12 cellular contexts compared by ENCODE assay signal in the genomic region with DNA sequence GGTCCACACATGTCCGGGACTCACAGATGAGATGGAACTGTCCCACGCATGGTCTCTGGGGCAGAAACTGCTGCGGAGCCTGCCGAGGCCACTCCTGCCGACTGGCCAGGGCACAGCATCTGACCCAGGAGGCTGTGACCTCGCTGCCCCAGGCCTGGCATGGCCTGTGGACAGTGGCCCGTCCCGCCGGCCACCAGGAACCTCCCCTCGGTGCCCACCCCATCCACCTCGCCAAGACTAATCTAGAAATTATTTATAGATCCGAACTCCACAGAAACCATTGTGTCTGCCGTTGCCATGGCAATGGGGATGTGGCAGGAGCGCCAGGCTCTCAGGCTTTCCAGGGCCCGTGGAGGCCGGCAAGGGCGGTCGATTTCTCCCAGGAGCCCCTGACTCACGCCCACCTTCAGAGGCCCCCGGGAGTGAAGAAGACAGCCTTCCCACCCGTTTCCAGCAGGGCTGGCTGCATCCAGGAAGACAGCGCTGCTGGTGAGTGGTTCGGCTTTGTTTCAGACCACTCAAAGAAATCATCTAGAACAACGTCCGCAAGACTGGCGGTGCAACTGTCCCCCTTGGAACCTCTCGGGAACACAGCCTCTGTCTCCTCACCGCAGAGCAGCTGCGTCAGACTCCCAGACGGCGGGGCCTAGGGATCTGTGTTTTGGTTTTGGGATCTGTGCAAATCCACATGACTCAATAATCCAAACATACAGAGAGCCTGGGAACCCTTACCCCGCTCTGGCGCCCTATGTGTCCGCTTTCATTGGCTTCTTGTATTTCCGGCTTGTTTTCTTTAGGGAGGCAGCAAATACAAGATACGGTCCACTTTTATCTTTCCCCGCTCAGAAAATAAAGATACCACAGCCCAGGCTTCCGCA. TPM values are rescaled to one million over a fixed set of nuclear protein-coding genes. Genes with fewer than 3 reads are reported as not detected.
A peak's percentile ranks its signal among the peaks of the same experiment; 100 is the strongest.
DNase-seq lines count a peak whose midpoint lies in the region; ATAC-seq and TF ChIP-seq lines count a peak whose summit lies in the region.
"Had no signal": no experiment of that assay in that cellular context is flagged by ENCODE, and none has a peak within 500 bp of the region (broad histone marks: within the 10 kb centered on the region; RNA-seq: fewer than 3 reads in every experiment).

No MANE protein-coding gene starts in this region.

- H3K4ac ChIP-seq in H9 (ENCODE audit: low read depth, low read length) = no peak overlapping the region

- no peak overlapping the region for H2AK5ac ChIP-seq in H9 (ENCODE audit: insufficient read length, low read length)

- H3K79me2 ChIP-seq in ACC112 (ENCODE audit: control insufficient read depth, insufficient read depth, low read length, unreplicated experiment) (no peaks in the 10 kb centered on the region), H9 (ENCODE audit: insufficient read depth, low read length) (no peaks in the 10 kb centered on the region)

- DNase-seq in NCI-H1092 (lab: John Stamatoyannopoulos, UW) (peak; percentile 47), H9 (no peak), NOMO-1 (lab: John Stamatoyannopoulos, UW; ENCODE audit: unreplicated experiment in 2 of 2) (no peak), NCI-H2081 (lab: John Stamatoyannopoulos, UW) (no peak)
- DNase-seq: activated T-cell treated with anti-CD3 and anti-CD28 coated beads, Interleukin-2, amount 50 U/mL, for 4 hours; COR-L47; stimulated activated CD4-positive, alpha-beta T cell treated with anti-CD3 and anti-CD28 coated beads, Interleukin-4, amount 100 ng/mL, for 24 hours had no signal

- H3K9ac ChIP-seq in H9 (ENCODE audit: extremely low read depth, insufficient read length, low read length) = no peak overlapping the region

- no peak overlapping the region for H3K56ac ChIP-seq in H9 (ENCODE audit: insufficient read length, low read depth, low read length)

- H3T11ph ChIP-seq in H9 (ENCODE audit: low read length) = no peak overlapping the region

- peak overlapping the region; percentile 64 for H3K27ac ChIP-seq in ACC112 (ENCODE audit: low read depth, low read length)
- H3K27ac ChIP-seq in ectodermal cell (ENCODE audit: insufficient read depth, low read depth, low read length, poor library complexity, severe bottlenecking) = peak overlapping the region; percentile 53
- peak overlapping the region; percentile 39 for H3K27ac ChIP-seq in muscle layer of duodenum (ENCODE audit: low read length)
- H3K27ac ChIP-seq in H9 (ENCODE audit: insufficient read length, low read depth, low read length) = no peak overlapping the region

- H2BK20ac ChIP-seq in H9 (ENCODE audit: low read depth, low read length, poor library complexity, severe bottlenecking) = no peak overlapping the region

- H4K20me1 ChIP-seq in H9 (ENCODE audit: control insufficient read depth, insufficient read depth, insufficient read length) = no peaks in the 10 kb centered on the region

- H4K5ac ChIP-seq in H9 (ENCODE audit: insufficient read length, low read depth, low read length) = no peak overlapping the region

- no peak overlapping the region for H2BK5ac ChIP-seq in H9 (ENCODE audit: insufficient read length, low read length)

- no peak overlapping the region for H3K27ac Mint-ChIP-seq in H9

- no peaks in the 10 kb centered on the region for H3K79me1 ChIP-seq in H9 (ENCODE audit: insufficient read depth, low read depth, low read length, poor library complexity, severe bottlenecking)

- no peak for ATAC-seq in GM18520 (IDR thresholded peaks at IDR 0.05; ENCODE audit: unreplicated experiment)
- ATAC-seq: activated T-cell treated with anti-CD3 and anti-CD28 coated beads, Interleukin-2, amount 50 U/mL, for 4 hours; Panc1 had no signal

- H2BK120ac ChIP-seq in H9 (ENCODE audit: low read depth, low read length, poor library complexity, severe bottlenecking) = no peak overlapping the region

- H4K91ac ChIP-seq in H9 (ENCODE audit: insufficient read length, low read depth, low read length) = no peak overlapping the region

- H3K4me1 ChIP-seq in ACC112 (ENCODE audit: control insufficient read depth, insufficient read depth, low read length, unreplicated experiment) (peaks cover 28% of the 10 kb centered on the region), ectodermal cell (ENCODE audit: control insufficient read depth, insufficient read depth, low read length) (peaks cover 29% of the 10 kb centered on the region), muscle layer of duodenum (ENCODE audit: control insufficient read depth in 1 of 2, insufficient read depth in 2 of 2, low read length in 2 of 2) (peaks cover 0 to 20% of the 10 kb centered on the region in 2 donors), H9 (ENCODE audit: insufficient read depth, low read length) (peaks cover 2% of the 10 kb centered on the region; the same call in 1 of the 2 replicates)

- peaks cover 7 to 18% of the 10 kb centered on the region in 2 experiments for H3K9me3 Mint-ChIP-seq in H9

- peaks cover 24 to 27% of the 10 kb centered on the region in 2 experiments for H3K4me1 Mint-ChIP-seq in H9

- no peak overlapping the region for H3K18ac ChIP-seq in H9 (ENCODE audit: insufficient read length, low read depth, low read length)

- no peak overlapping the region for H2BK12ac ChIP-seq in H9 (ENCODE audit: insufficient read length, low read depth, low read length)

- H2BK15ac ChIP-seq in H9 (ENCODE audit: low read depth, low read length) = no peak overlapping the region

- no peaks in the 10 kb centered on the region for H3K27me3 ChIP-seq in ACC112 (ENCODE audit: insufficient read depth, low read length)
- no peaks in the 10 kb centered on the region for H3K27me3 ChIP-seq in ectodermal cell (ENCODE audit: control insufficient read depth, insufficient read depth, low read length, poor library complexity, severe bottlenecking)
- no peaks in the 10 kb centered on the region for H3K27me3 ChIP-seq in muscle layer of duodenum (ENCODE audit: low read depth, low read length)
- H3K27me3 ChIP-seq in H9 (ENCODE audit: insufficient read depth, low read length) = no peaks in the 10 kb centered on the region

- 84 to 85% methylated on average over 38 of the region's 38 CpGs for WGBS in ectodermal cell, 2 experiments
- no CpG with 5 or more reads among the region's 38 CpGs for whole genome bisulfite sequencing in H9 (ENCODE audit: extremely low coverage, insufficient read length, low lambda C conversion rate)

- no peaks in the 10 kb centered on the region for H3K23me2 ChIP-seq in H9 (ENCODE audit: insufficient read length, low read depth, low read length, poor library complexity, severe bottlenecking)

- no peak overlapping the region for H3K4me2 ChIP-seq in H9 (ENCODE audit: insufficient read depth, insufficient read length, low read length)

- H3K4me3 Mint-ChIP-seq in H9 = no peak overlapping the region
- H3K4me3 Mint-ChIP-seq: activated T-cell treated with anti-CD3 and anti-CD28 coated beads, Interleukin-2, amount 50 U/mL, for 4 hours had no signal

- H4K8ac ChIP-seq in H9 (replicated peaks; ENCODE audit: insufficient read length, low read depth, low read length) = no peak overlapping the region

- H3K27me3 Mint-ChIP-seq in H9 (ENCODE audit: low read depth) = peaks cover 37% of the 10 kb centered on the region

- H3K23ac ChIP-seq in H9 (ENCODE audit: insufficient read length, low read depth, low read length) = no peak overlapping the region

- no peak for TF ChIP-seq CTCF in H9 (conservative IDR thresholded peaks at IDR 0.05)

- H3K36me3 ChIP-seq in ACC112 (ENCODE audit: insufficient read depth, low read length) = no peaks in the 10 kb centered on the region
- no peaks in the 10 kb centered on the region for H3K36me3 ChIP-seq in ectodermal cell (ENCODE audit: control insufficient read depth, insufficient read depth, low read length)
- H3K36me3 ChIP-seq in muscle layer of duodenum (ENCODE audit: control insufficient read depth in 1 of 2, insufficient read depth in 2 of 2, low read length in 2 of 2) = peaks cover 0 to 3% of the 10 kb centered on the region in 2 donors

- H3K9me3 ChIP-seq in ectodermal cell (ENCODE audit: control insufficient read depth, low read length) (no peaks in the 10 kb centered on the region), muscle layer of duodenum (ENCODE audit: control insufficient read depth in 1 of 2, low read length in 2 of 2) (peaks cover 3 to 4% of the 10 kb centered on the region in 2 donors), H9 (ENCODE audit: control insufficient read depth, low read depth, low read length) (no peaks in the 10 kb centered on the region)

- H3K4me3 ChIP-seq in ACC112 (ENCODE audit: low read depth, low read length) (peak overlapping the region; percentile 58), ectodermal cell (ENCODE audit: insufficient read depth, low read depth, low read length) (no peak overlapping the region), muscle layer of duodenum (ENCODE audit: low read depth in 1 of 2, low read length in 2 of 2) (peak overlapping the region in 1 of 2 donors; percentile 49)

- peaks cover 4 to 16% (median 7%) of the 10 kb centered on the region in 3 experiments; a peak in 5 of 7 replicates for H3K36me3 Mint-ChIP-seq in H9 (ENCODE audit: insufficient read depth in 1 of 3, low read depth in 3 of 3)

- H2AFZ ChIP-seq in ACC112 (ENCODE audit: low read length, unreplicated experiment) = peak overlapping the region; percentile 43
- no peak overlapping the region for H2AFZ ChIP-seq in H9 (ENCODE audit: low read length)

- no peak overlapping the region; the same call in 1 of the 2 replicates for H3K14ac ChIP-seq in H9 (ENCODE audit: insufficient read depth, low read length)

RNA-seq across cellular contexts. Expression of gene ZCCHC14, which starts 48.4 kb away (rescaled TPM):
- 29.4 TPM for polyA plus RNA-seq in ectodermal cell (2013, experiment 1 of 4)
- 30.7 TPM for polyA plus RNA-seq in ectodermal cell (2013, experiment 2 of 4)
- polyA plus RNA-seq in ectodermal cell (2013, experiment 3 of 4) = 28.2 TPM
- 29.3 TPM for polyA plus RNA-seq in ectodermal cell (2013, experiment 4 of 4)
- total RNA-seq in H9 (2021) = 27.6 and 27.7 TPM in 2 replicates
